ENCODE assay signal across 18 cellular contexts in genomic region chr9:98457696-98458370, GRCh38.
"Had no signal": no experiment of that assay in that cellular context is flagged by ENCODE, and none has a peak within 500 bp of the region (broad histone marks: within the 10 kb centered on the region; RNA-seq: fewer than 3 reads in every experiment).

No MANE protein-coding gene starts in this region.

- H3K9ac ChIP-seq: neural progenitor cell had no signal

- H3K27ac ChIP-seq: gastrocnemius medialis, heart left ventricle, neural progenitor cell, ovary, thoracic aorta, upper lobe of right lung had no signal

- H3K9me3 ChIP-seq: gastrocnemius medialis, ovary had no signal

- FAIRE-seq: endothelial cell of umbilical vein, TTC549 had no signal

- H3K36me3 ChIP-seq: gastrocnemius medialis, heart left ventricle, neural progenitor cell, ovary, thoracic aorta, upper lobe of right lung had no signal

- H3K27me3 ChIP-seq: gastrocnemius medialis, neural progenitor cell, ovary, upper lobe of right lung had no signal

- H3K4me1 ChIP-seq: gastrocnemius medialis, heart left ventricle, neural progenitor cell, upper lobe of right lung had no signal

- H2AFZ ChIP-seq: neural progenitor cell had no signal

- H3K4me3 ChIP-seq: gastrocnemius medialis, heart left ventricle, lung, neural progenitor cell, ovary, thoracic aorta, upper lobe of right lung had no signal

- ATAC-seq: gastrocnemius medialis, heart left ventricle, left colon, sciatic nerve, upper lobe of right lung had no signal

- H3K4me2 ChIP-seq: neural progenitor cell had no signal

- DNase-seq: activated CD4-positive, alpha-beta T cell treated with anti-CD3 and anti-CD28 coated beads, Interleukin-2, amount 10 ng/mL, durations not matched to agents 7 days and 5 days; activated CD4-positive, CD25-positive, alpha-beta regulatory T cell; activated CD8-positive, alpha-beta memory T cell treated with anti-CD3 and anti-CD28 coated beads for 24 hours; activated naive CD4-positive, alpha-beta T cell; cerebellar nuclear complex; effector CD8-positive, alpha-beta T cell; gastrocnemius medialis; heart left ventricle; left colon; ovary; stimulated activated CD4-positive, alpha-beta T cell treated with anti-CD3 and anti-CD28 coated beads, Interleukin-1b, Interleukin-23, amount 100 ng/mL, for 48 hours; upper lobe of right lung had no signal
